In genomic region chr9:37197158-37198033, GRCh38 we compare ENCODE assay signal across 8 cellular contexts.
DNase-seq lines count a peak whose midpoint lies in the region; ATAC-seq, FAIRE-seq and TF ChIP-seq lines count a peak whose summit lies in the region.

No MANE protein-coding gene starts in this region.

- WGBS in right lobe of liver (ENCODE audit: insufficient coverage, low coverage, low lambda C conversion rate, missing lambda C conversion rate), result 33% methylated on average over 4 of the region's 4 CpGs
- 78% methylated on average over 4 of the region's 4 CpGs for WGBS in HepG2 (ENCODE audit: low lambda C conversion rate)

- H3K4me1 ChIP-seq in right lobe of liver, result no peaks in the 10 kb centered on the region
- H3K4me1 ChIP-seq in HepG2 (ENCODE audit: insufficient read depth, low read length), result no peaks in the 10 kb centered on the region

- H3K4me1 Mint-ChIP-seq in T-cell (peaks cover 42 to 65% (median 58%) of the 10 kb centered on the region in 3 donors), memory B cell (peaks cover 59% of the 10 kb centered on the region)

- no peaks in the 10 kb centered on the region for H3K79me2 ChIP-seq in HepG2 (ENCODE audit: insufficient read depth, low read length)

- H3K36me3 Mint-ChIP-seq in T-cell (peaks cover 39% of the 10 kb centered on the region), memory B cell (peaks cover 22% of the 10 kb centered on the region)

- DNase-seq in right lobe of liver (no peak), HepG2 (ENCODE audit: low spot score) (no peak), HL-60 (ENCODE audit: low read depth in 1 of 2, low spot score in 1 of 2) (peak; percentile 43 to 64), T-cell (peak in 1 of 34 experiments; percentile 2), memory B cell (ENCODE audit: low spot score in 2 of 2) (peak in 1 of 2 donors; percentile 29), midbrain (lab: John Stamatoyannopoulos, UW) (no peak)
- DNase-seq in central memory CD4-positive, alpha-beta T cell, result no peak

- in situ Hi-C loops in HepG2 (cut with HindIII; ENCODE audit: extremely low pct_ligation_motif_present, low pct_unique_long_range_greater_than_20kb), result no loop called here

- H3K4me3 Mint-ChIP-seq in T-cell (peak overlapping the region in 1 of 3 donors; percentile 29), memory B cell (peak overlapping the region; percentile 70)

- no peak overlapping the region for H3K27ac ChIP-seq in right lobe of liver
- no peak overlapping the region for H3K27ac ChIP-seq in HepG2 (ENCODE audit: extremely low read length, insufficient read depth, low read length)
- H3K27ac ChIP-seq in HL-60 (replicated peaks), result peak overlapping the region; percentile 12; the same call in 1 of the 2 replicates

- H3K27me3 ChIP-seq in right lobe of liver (no peaks in the 10 kb centered on the region), HepG2 (ENCODE audit: control insufficient read depth in 1 of 2, insufficient read depth in 2 of 2, low read length in 2 of 2) (no peaks in the 10 kb centered on the region), HL-60 (ENCODE audit: insufficient read depth, poor library complexity, severe bottlenecking) (no peaks in the 10 kb centered on the region)

- no peak overlapping the region for H3K9ac ChIP-seq in HepG2 (ENCODE audit: insufficient read depth, low read depth, low read length)

- H3K9me3 Mint-ChIP-seq in T-cell, result no peaks in the 10 kb centered on the region
- H3K9me3 Mint-ChIP-seq in memory B cell, result peaks cover 5% of the 10 kb centered on the region

- TF ChIP-seq RAD21 in HepG2 (CRISPR knock-in tag; IDR thresholded peaks at IDR 0.05), result no peak

- H3K36me3 ChIP-seq in right lobe of liver (peaks cover 0 to 2% (median 0%) of the 10 kb centered on the region in 4 donors), HepG2 (replicated peaks in 1 of 2; ENCODE audit: control insufficient read depth in 1 of 2, insufficient read depth in 2 of 2, low read length in 2 of 2) (no peaks in the 10 kb centered on the region)

- no peaks in the 10 kb centered on the region for H4K20me1 ChIP-seq in HepG2 (ENCODE audit: insufficient read depth, low read length)

- TF ChIP-seq EP300 in HepG2 (IDR thresholded peaks at IDR 0.05; ENCODE audit: low read depth in 2 of 2, low read length in 2 of 2), result no peak
- TF ChIP-seq EP300 in HepG2 (CRISPR knock-in tag; IDR thresholded peaks at IDR 0.05; ENCODE audit: borderline replicate concordance), result no peak

- TF ChIP-seq CTCF in right lobe of liver (IDR thresholded peaks at IDR 0.05) (no peak), HepG2 (CRISPR knock-in tag; IDR thresholded peaks at IDR 0.05) (no peak), HL-60 (IDR thresholded peaks at IDR 0.05; ENCODE audit: insufficient read depth, low read length) (no peak)

- H2AFZ ChIP-seq in HepG2 (ENCODE audit: low read length), result no peak overlapping the region

- no TSS peak for BruUV-seq in HepG2 (replicated peaks; lab: Mats Ljungman, UMichigan)

- no peak for TF ChIP-seq POLR2A in right lobe of liver (IDR thresholded peaks at IDR 0.05)
- TF ChIP-seq POLR2A in HepG2 (IDR thresholded peaks at IDR 0.05; ENCODE audit: insufficient read depth in 1 of 2, low read depth in 2 of 2, low read length in 2 of 2), result no peak

- H3K9me3 ChIP-seq in right lobe of liver, result no peaks in the 10 kb centered on the region
- no peaks in the 10 kb centered on the region for H3K9me3 ChIP-seq in HepG2 (ENCODE audit: low read length)

- H3K27me3 Mint-ChIP-seq in T-cell (no peaks in the 10 kb centered on the region), memory B cell (no peaks in the 10 kb centered on the region)

- POLR2A ChIA-PET in HepG2 (lab: Yijun Ruan, JAX) (no interaction called here), T-cell (lab: Charles Lee) (no interaction called here)

- H3K4me3 ChIP-seq in right lobe of liver (no peak overlapping the region), HepG2 (replicated peaks in 1 of 3; ENCODE audit: insufficient read depth in 1 of 3, low read depth in 2 of 3, low read length in 3 of 3) (no peak overlapping the region), HL-60 (replicated peaks; ENCODE audit: insufficient read depth, low read length) (no peak overlapping the region)

- CTCF ChIA-PET in HepG2 (lab: Yijun Ruan, JAX; ENCODE audit: low intra/inter-chr PET ratio, low total read pairs) (no interaction called here), T-cell (lab: Charles Lee) (no interaction called here)

- peak overlapping the region; percentile 63 to 75 for H3K27ac Mint-ChIP-seq in T-cell
- H3K27ac Mint-ChIP-seq in memory B cell, result peak overlapping the region; percentile 95

- H3K4me2 ChIP-seq in HepG2 (ENCODE audit: low read depth, low read length), result no peak overlapping the region

- FAIRE-seq in HepG2 (lab: Jason Lieb, UNC), result no peak

- intact Hi-C loops in right lobe of liver (cut with DNase I), result no loop called here
- intact Hi-C loops in HepG2 (cut with micrococcal nuclease; ENCODE audit: unreplicated experiment), result no loop called here

- ATAC-seq in right lobe of liver (peak in 3 of 4 donors; percentile 21 to 38 (median 35)), HepG2 (no peak), T-cell (replicated peaks in 1 of 4) (peak in 2 of 4 experiments; percentile 32 to 42), memory B cell (ENCODE audit: low read depth) (peak; percentile 85), HG03097 (IDR thresholded peaks at IDR 0.05; ENCODE audit: low FRiP score, unreplicated experiment) (no peak)

TF ChIP-seq in HepG2, 621 proteins besides CTCF, POLR2A, EP300 and RAD21:
- TF ChIP-seq ZNF772 (CRISPR knock-in tag; IDR thresholded peaks at IDR 0.05), result no peak
- no peak for TF ChIP-seq SUZ12 (IDR thresholded peaks at IDR 0.05; ENCODE audit: low read depth, low read length)
- no peak for TF ChIP-seq ZFP36 (IDR thresholded peaks at IDR 0.05; ENCODE audit: borderline replicate concordance, low read depth, low read length, partially characterized antibody)
- TF ChIP-seq ZNF513 (CRISPR knock-in tag; conservative IDR thresholded peaks at IDR 0.05), result no peak
- TF ChIP-seq MIXL1 (CRISPR knock-in tag; IDR thresholded peaks at IDR 0.05), result no peak
- TF ChIP-seq CREBL2 (CRISPR knock-in tag; IDR thresholded peaks at IDR 0.05; ENCODE audit: borderline replicate concordance), result no peak
- no peak for TF ChIP-seq SMYD3 (CRISPR knock-in tag; IDR thresholded peaks at IDR 0.05)
- TF ChIP-seq ZNF775 (CRISPR knock-in tag; IDR thresholded peaks at IDR 0.05; ENCODE audit: borderline replicate concordance), result no peak
- no peak for TF ChIP-seq ZNF720 (CRISPR knock-in tag; IDR thresholded peaks at IDR 0.05)
- no peak for TF ChIP-seq KDM5A (IDR thresholded peaks at IDR 0.05; ENCODE audit: borderline replicate concordance, low read length)
- TF ChIP-seq SP4 (CRISPR knock-in tag; IDR thresholded peaks at IDR 0.05), result no peak

Comparison
In these comparisons a context has a peak if more than half of its experiments do, and no peak if none do; other contexts are left out.
1. ATAC-seq: peak in right lobe of liver (3 of 4) and memory B cell (single experiment); none in HepG2 (single experiment) and HG03097 (single experiment).
2. DNase-seq: peak in HL-60 (2 of 2); none in right lobe of liver (0 of 3), HepG2 (single experiment), central memory CD4-positive, alpha-beta T cell (single experiment) and midbrain (single experiment).